Comparison of ENCODE assay signal across 7 cellular contexts in genomic region chr16:6958184-6958583, GRCh38.
"Had no signal": no experiment of that assay in that cellular context is flagged by ENCODE, and none has a peak within 500 bp of the region (broad histone marks: within the 10 kb centered on the region; RNA-seq: fewer than 3 reads in every experiment).

No MANE protein-coding gene starts in this region.

- FAIRE-seq: H1, H54, HTR-8/SVneo had no signal

- ATAC-seq: GM23338 had no signal

- H3K9me3 Mint-ChIP-seq: H9 had no signal

- H3K4me2 ChIP-seq: GM23338 had no signal

- H3K4me3 Mint-ChIP-seq: GM23338, H9 had no signal

- H2AFZ ChIP-seq: GM23338 had no signal

- DNase-seq: H9, HCEC 1CT, KBM-7 had no signal

- H3K4me3 ChIP-seq: GM23338 had no signal

- H3K4me1 Mint-ChIP-seq: GM23338 had no signal

- H3K27ac Mint-ChIP-seq: GM23338 had no signal
